Comparison of ENCODE assay signal across 8 cellular contexts in genomic region chr19:37654833-37655688, GRCh38. TPM values are rescaled to one million over a fixed set of nuclear protein-coding genes. Genes with fewer than 3 reads are reported as not detected.
DNase-seq lines count a peak whose midpoint lies in the region; ATAC-seq and TF ChIP-seq lines count a peak whose summit lies in the region.

ZFP30 (minus strand) TSS chr19:37655465; CDS start chr19:37647822, 7,643 bp downstream.

- 1% methylated on average over 59 to 66 of the region's 66 CpGs for WGBS in lung, 2 donors

- H3K27ac ChIP-seq in lung (ENCODE audit: low read depth in 1 of 2, low read length in 1 of 2), result peak within 1 kb of the TSS; percentile 89 to 93

- TF ChIP-seq CTCF in lung (IDR thresholded peaks at IDR 0.05; ENCODE audit: control extremely low read depth, extremely low read depth), result no peak

- peak within 1 kb of the TSS; percentile 60 for H3K4me3 ChIP-seq in lung

- H3K4me1 ChIP-seq in lung (ENCODE audit: control insufficient read depth in 2 of 2, insufficient read depth in 2 of 2, low read length in 2 of 2), result peaks cover 0 to 3% of the 10 kb centered on the region in 2 donors

- H3K36me3 ChIP-seq in lung (ENCODE audit: control insufficient read depth in 2 of 2, insufficient read depth in 2 of 2, low read length in 2 of 2), result no peaks in the 10 kb centered on the region

- peaks cover 0 to 3% of the 10 kb centered on the region in 2 donors for H3K9me3 ChIP-seq in lung (ENCODE audit: control insufficient read depth in 2 of 2, insufficient read depth in 1 of 2, low read length in 1 of 2)

- DNase-seq in A172 (ENCODE audit: low spot score) (peak; percentile 61), NCI-H345 treated with DMSO at 0.1 percent for 48 hours (lab: John Stamatoyannopoulos, UW; ENCODE audit: unreplicated experiment) (peak; percentile 98), ecto neural progenitor cell (ENCODE audit: low spot score) (peak; percentile 91), lung (ENCODE audit: low spot score) (peak; percentile 74)
- DNase-seq in activated CD4-positive, alpha-beta T cell treated with anti-CD3 and anti-CD28 coated beads, Interleukin-2, amount 50 U/mL, for 48 hours, result peak; percentile 86 to 88
- peak; percentile 63 to 85 for DNase-seq in stimulated activated CD4-positive, alpha-beta T cell treated with anti-CD3 and anti-CD28 coated beads, Interleukin-4, amount 100 ng/mL, for 48 hours (ENCODE audit: low read depth in 2 of 2)

- no peaks in the 10 kb centered on the region for H3K27me3 ChIP-seq in lung (ENCODE audit: control insufficient read depth, insufficient read depth)

- ATAC-seq in GM18861 (IDR thresholded peaks at IDR 0.05; ENCODE audit: unreplicated experiment) (peak; percentile 31), HG03066 (IDR thresholded peaks at IDR 0.05; ENCODE audit: low read depth, unreplicated experiment) (peak; percentile 63), lung (ENCODE audit: insufficient read depth, low FRiP score) (peak; percentile 85)

RNA-seq across cellular contexts. Expression of gene ZFP30, which starts in this region (rescaled TPM):
- 10.0 and 10.1 TPM in 2 replicates for total RNA-seq in A172 (2014; rRNA removed; shearing (Covaris generic))
- total RNA-seq in lung, result 10 to 100 TPM in 1 of 2 donors, 1 to 10 TPM in 1; 8.6 to 20.7 TPM
- 1 to 10 TPM; 2.0 to 4.8 TPM for polyA plus RNA-seq in lung

Comparison
In these comparisons a context has a peak if more than half of its experiments do, and no peak if none do; other contexts are left out.
1. Peak in every context shown above with its lines: DNase-seq, ATAC-seq, H3K4me3 ChIP-seq and H3K27ac ChIP-seq.
2. ATAC-seq: peak in every context shown above with its lines; median percentile 85 in lung; 63 in HG03066; 31 in GM18861.